In the genomic region with DNA sequence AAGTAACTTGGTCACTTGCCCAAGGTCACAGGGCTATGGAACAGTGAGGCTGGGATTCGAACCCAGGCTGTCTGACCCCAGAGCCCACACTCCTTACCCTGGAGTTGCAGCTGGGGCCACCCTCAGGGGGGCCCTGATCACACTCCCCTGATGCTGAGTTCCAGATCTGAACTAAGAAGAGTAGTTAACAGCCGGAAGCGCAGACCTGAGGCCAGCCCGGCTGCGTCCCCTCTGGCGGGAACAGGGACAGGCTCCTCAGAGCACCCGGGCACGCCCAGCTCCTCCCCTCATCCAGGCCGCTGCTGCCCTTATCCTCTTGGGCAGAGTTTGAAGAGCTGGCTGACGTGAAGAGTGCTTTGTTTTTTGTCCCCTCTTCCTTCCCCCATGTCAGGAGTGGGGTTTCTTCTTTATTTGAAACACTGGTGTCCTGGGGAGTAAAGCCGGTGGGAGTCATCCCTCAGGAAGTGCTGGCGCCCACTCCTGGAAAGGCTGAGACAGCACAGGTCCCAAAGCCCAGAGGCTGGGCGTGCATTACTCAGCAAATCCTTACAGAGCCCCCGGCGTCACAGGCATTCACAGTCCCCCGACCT, we compare ENCODE assay signal across 8 cellular contexts. TPM values are rescaled to one million over a fixed set of nuclear protein-coding genes. Genes with fewer than 3 reads are reported as not detected.
DNase-seq lines count a peak whose midpoint lies in the region; FAIRE-seq and TF ChIP-seq lines count a peak whose summit lies in the region.

No MANE protein-coding gene starts in this region.

- H4K20me1 ChIP-seq in keratinocyte (ENCODE audit: control insufficient read depth, extremely low read depth, insufficient read depth, low read length): peaks cover 8% of the 10 kb centered on the region

- H3K36me3 ChIP-seq in keratinocyte (ENCODE audit: control insufficient read depth in 2 of 2, extremely low read depth in 1 of 2, insufficient read depth in 2 of 2, low read length in 2 of 2): peaks cover 13 to 23% of the 10 kb centered on the region in 2 experiments

- dilution Hi-C loops in keratinocyte (cut with MboI; ENCODE audit: extremely low pct_ligation_motif_present, low sequenced_read_pairs): no loop called here

- H3K4me2 ChIP-seq in keratinocyte (ENCODE audit: control insufficient read depth, extremely low read depth, insufficient read depth, low read depth, low read length): peak overlapping the region; percentile 86

- H3K27ac ChIP-seq in keratinocyte (ENCODE audit: control insufficient read depth, insufficient read depth, low read length): peak overlapping the region; percentile 95

- H3K27me3 ChIP-seq in keratinocyte (ENCODE audit: control insufficient read depth, extremely low read depth, insufficient read depth, low read length): no peaks in the 10 kb centered on the region

- H3K9ac ChIP-seq in keratinocyte (ENCODE audit: control insufficient read depth, extremely low read depth, insufficient read depth, low read length): peak overlapping the region; percentile 99

- DNase-seq in DMS 273 (lab: John Stamatoyannopoulos, UW; ENCODE audit: unreplicated experiment): peak; percentile 66
- no peak for DNase-seq in DMS 273 treated with DMSO at 0.1 percent for 48 hours (lab: John Stamatoyannopoulos, UW)
- peak; percentile 64 for DNase-seq in LNCaP clone FGC (ENCODE audit: low read depth)
- peak; percentile 56 to 76 for DNase-seq in SHP77 (lab: John Stamatoyannopoulos, UW)
- peak; percentile 79 to 80 for DNase-seq in cardiac fibroblast (ENCODE audit: low read depth in 2 of 2)
- DNase-seq in keratinocyte (ENCODE audit: low read depth, low spot score): no peak
- peak; percentile 78 for DNase-seq in stimulated activated CD4-positive, alpha-beta T cell treated with anti-CD3 and anti-CD28 coated beads, Interleukin-15, amount 100 ng/mL, for 24 hours
- no peak for DNase-seq in NCI-H446 treated with DMSO at 0.1 percent for 48 hours (lab: John Stamatoyannopoulos, UW)

- peak overlapping the region; percentile 93 for H2AFZ ChIP-seq in keratinocyte (ENCODE audit: control insufficient read depth, low read length)

- no peaks in the 10 kb centered on the region for H3K9me1 ChIP-seq in keratinocyte (ENCODE audit: control insufficient read depth, extremely low read depth, insufficient read depth, low read length)

- peaks cover 53% of the 10 kb centered on the region for H3K4me1 ChIP-seq in keratinocyte (ENCODE audit: control insufficient read depth, extremely low read depth, insufficient read depth, low read length)

- H3K4me3 ChIP-seq in LNCaP clone FGC (ENCODE audit: low read depth, low read length): peak overlapping the region; percentile 84
- peak overlapping the region in 1 of 2 donors; percentile 15 for H3K4me3 ChIP-seq in cardiac fibroblast (replicated peaks in 1 of 2; ENCODE audit: low read depth in 2 of 2, low read length in 2 of 2)
- H3K4me3 ChIP-seq in keratinocyte (ENCODE audit: control insufficient read depth in 2 of 3, extremely low read depth in 1 of 3, insufficient read depth in 2 of 3, low read depth in 1 of 3, low read length in 3 of 3): peak overlapping the region; percentile 80 to 94 (median 81)

- H3K79me2 ChIP-seq in keratinocyte (ENCODE audit: control insufficient read depth, insufficient read depth, low read length): peaks cover 35% of the 10 kb centered on the region

- no peak for FAIRE-seq in keratinocyte (lab: Jason Lieb, UNC)

- TF ChIP-seq CTCF in LNCaP clone FGC (IDR thresholded peaks at IDR 0.05; ENCODE audit: control insufficient read depth, extremely low read depth, insufficient read depth): peak; percentile 44
- TF ChIP-seq CTCF in cardiac fibroblast (IDR thresholded peaks at IDR 0.05; ENCODE audit: low read depth, low read length): peak; percentile 45
- TF ChIP-seq CTCF in keratinocyte (optimal IDR thresholded peaks at IDR 0.05 in 1 of 3, IDR thresholded peaks at IDR 0.05 in 1 of 3, conservative IDR thresholded peaks at IDR 0.05 in 1 of 3; ENCODE audit: extremely low read depth in 1 of 3, insufficient read depth in 2 of 3, low read length in 3 of 3): peak in 2 of 3 experiments; percentile 41 to 74

- no peaks in the 10 kb centered on the region for H3K9me3 ChIP-seq in keratinocyte (ENCODE audit: control insufficient read depth, low read depth, low read length)

RNA-seq across cellular contexts. Expression of gene PHB2, which starts 8.7 kb away (rescaled TPM):
- polyA plus RNA-seq in keratinocyte: 225 to 270 TPM (median 244 TPM) in 3 replicates
- polyA plus RNA-seq in keratinocyte (2011; ENCODE audit: low read depth): 45.5 TPM
- polyA plus RNA-seq in keratinocyte (2011; cell fraction: cytosol; rRNA removed): 214 and 236 TPM in 2 replicates
- polyA plus RNA-seq in keratinocyte (2011; cell fraction: nucleus; rRNA removed): 161 and 173 TPM in 2 replicates
- 97.6 and 161 TPM in 2 replicates for polyA plus RNA-seq in keratinocyte (2012; ENCODE audit: low replicate concordance)
- 102 to 141 TPM (median 127 TPM) in 3 replicates for polyA minus RNA-seq in keratinocyte
- 116 TPM for polyA minus RNA-seq in keratinocyte (2011; cell fraction: cytosol; rRNA and poly(A)+ RNA removed)
- polyA minus RNA-seq in keratinocyte (2011; cell fraction: nucleus; rRNA and poly(A)+ RNA removed): 52.7 and 53.3 TPM in 2 replicates

RNA-seq across cellular contexts. Expression of gene EMG1, which starts 8.9 kb away (rescaled TPM):
- polyA plus RNA-seq in keratinocyte: 61.6 to 104 TPM (median 76.9 TPM) in 3 replicates
- polyA plus RNA-seq in keratinocyte (2011; ENCODE audit: low read depth): 56.1 TPM
- polyA plus RNA-seq in keratinocyte (2011; cell fraction: cytosol; rRNA removed): 73.4 and 74.3 TPM in 2 replicates
- 48.1 and 49.0 TPM in 2 replicates for polyA plus RNA-seq in keratinocyte (2011; cell fraction: nucleus; rRNA removed)
- polyA plus RNA-seq in keratinocyte (2012; ENCODE audit: low replicate concordance): 79.0 and 91.0 TPM in 2 replicates
- polyA minus RNA-seq in keratinocyte: 24.4 to 38.8 TPM (median 30.2 TPM) in 3 replicates
- 21.5 TPM for polyA minus RNA-seq in keratinocyte (2011; cell fraction: cytosol; rRNA and poly(A)+ RNA removed)
- 7.2 and 15.8 TPM in 2 replicates for polyA minus RNA-seq in keratinocyte (2011; cell fraction: nucleus; rRNA and poly(A)+ RNA removed)

RNA-seq across cellular contexts. Expression of gene PTPN6, which starts 10.6 kb away (rescaled TPM):
- polyA plus RNA-seq in keratinocyte: 18.7 to 21.0 TPM (median 19.7 TPM) in 3 replicates
- polyA plus RNA-seq in keratinocyte (2011; ENCODE audit: low read depth): 29.9 TPM
- 11.7 and 19.6 TPM in 2 replicates for polyA plus RNA-seq in keratinocyte (2011; cell fraction: cytosol; rRNA removed)
- 28.5 and 37.9 TPM in 2 replicates for polyA plus RNA-seq in keratinocyte (2011; cell fraction: nucleus; rRNA removed)
- polyA plus RNA-seq in keratinocyte (2012; ENCODE audit: low replicate concordance): 24.7 and 25.1 TPM in 2 replicates
- 14.2 to 34.8 TPM (median 17.7 TPM) in 3 replicates for polyA minus RNA-seq in keratinocyte
- 23.8 TPM for polyA minus RNA-seq in keratinocyte (2011; cell fraction: cytosol; rRNA and poly(A)+ RNA removed)
- polyA minus RNA-seq in keratinocyte (2011; cell fraction: nucleus; rRNA and poly(A)+ RNA removed): 5.6 and 10.3 TPM in 2 replicates

RNA-seq across cellular contexts. Expression of gene C12orf57, which starts 18.0 kb away (rescaled TPM):
- polyA plus RNA-seq in keratinocyte: 121 to 211 TPM (median 137 TPM) in 3 replicates
- polyA plus RNA-seq in keratinocyte (2011; ENCODE audit: low read depth): 27.9 TPM
- polyA plus RNA-seq in keratinocyte (2011; cell fraction: cytosol; rRNA removed): 145 and 239 TPM in 2 replicates
- 64.7 and 79.2 TPM in 2 replicates for polyA plus RNA-seq in keratinocyte (2011; cell fraction: nucleus; rRNA removed)
- polyA plus RNA-seq in keratinocyte (2012; ENCODE audit: low replicate concordance): 106 and 137 TPM in 2 replicates
- 30.4 to 74.9 TPM (median 35.3 TPM) in 3 replicates for polyA minus RNA-seq in keratinocyte
- 64.5 TPM for polyA minus RNA-seq in keratinocyte (2011; cell fraction: cytosol; rRNA and poly(A)+ RNA removed)
- polyA minus RNA-seq in keratinocyte (2011; cell fraction: nucleus; rRNA and poly(A)+ RNA removed): 20.9 and 21.8 TPM in 2 replicates

RNA-seq across cellular contexts. Expression of gene RNU7-1, which starts 18.2 kb away (rescaled TPM):
- polyA plus RNA-seq in keratinocyte: not detected in 3 replicates
- not detected for polyA plus RNA-seq in keratinocyte (2011; ENCODE audit: low read depth)
- polyA plus RNA-seq in keratinocyte (2011; cell fraction: cytosol; rRNA removed): not detected in 2 replicates
- not detected in 2 replicates for polyA plus RNA-seq in keratinocyte (2011; cell fraction: nucleus; rRNA removed)
- not detected in 2 replicates for polyA plus RNA-seq in keratinocyte (2012; ENCODE audit: low replicate concordance)
- polyA minus RNA-seq in keratinocyte: not detected in 3 replicates
- polyA minus RNA-seq in keratinocyte (2011; cell fraction: cytosol; rRNA and poly(A)+ RNA removed): not detected
- not detected in 2 replicates for polyA minus RNA-seq in keratinocyte (2011; cell fraction: nucleus; rRNA and poly(A)+ RNA removed)

Comparison
In these comparisons a context has a peak if more than half of its experiments do, and no peak if none do; other contexts are left out.
1. DNase-seq: peak in DMS 273 (single experiment), LNCaP clone FGC (single experiment), SHP77 (2 of 2), cardiac fibroblast (2 of 2) and stimulated activated CD4-positive, alpha-beta T cell treated with anti-CD3 and anti-CD28 coated beads, Interleukin-15, amount 100 ng/mL, for 24 hours (single experiment); none in DMS 273 treated with DMSO at 0.1 percent for 48 hours (single experiment), keratinocyte (single experiment) and NCI-H446 treated with DMSO at 0.1 percent for 48 hours (single experiment).
2. Peak in every context shown above with its lines, with median percentiles within 50 percentile points of each other: CTCF ChIP-seq.